Comparison of ENCODE assay signal across 13 cellular contexts in genomic region chr15:101162701-101163483, GRCh38.
A peak's percentile ranks its signal among the peaks of the same experiment; 100 is the strongest.
DNase-seq lines count a peak whose midpoint lies in the region; ATAC-seq and TF ChIP-seq lines count a peak whose summit lies in the region.
"Had no signal": no experiment of that assay in that cellular context is flagged by ENCODE, and none has a peak within 500 bp of the region (broad histone marks: within the 10 kb centered on the region; RNA-seq: fewer than 3 reads in every experiment).

No MANE protein-coding gene starts in this region.

- no peak overlapping the region for H3K4me3 Mint-ChIP-seq in brain
- no peak overlapping the region for H3K4me3 Mint-ChIP-seq in activated naive CD8-positive, alpha-beta T cell treated with anti-CD3 and anti-CD28 coated beads, Interleukin-2, amount 50 U/mL, for 24 hours
- H3K4me3 Mint-ChIP-seq: CD4-positive, alpha-beta memory T cell; T-helper 1 cell treated with Interleukin-12 subunit alpha and Interleukin-12 subunit beta and Interleukin-4 antibody, amounts not matched to agents 30 μg/mL and 1 μg/mL, for 36 hours had no signal

- TF ChIP-seq POLR2A in spleen (IDR thresholded peaks at IDR 0.05) = no peak

- TF ChIP-seq CTCF in brain (conservative IDR thresholded peaks at IDR 0.05) (no peak), spleen (IDR thresholded peaks at IDR 0.05 in 8 of 11, conservative IDR thresholded peaks at IDR 0.05 in 3 of 11) (no peak)

- peaks cover 43% of the 10 kb centered on the region for H3K36me3 Mint-ChIP-seq in brain
- H3K36me3 Mint-ChIP-seq in activated naive CD8-positive, alpha-beta T cell treated with anti-CD3 and anti-CD28 coated beads, Interleukin-2, amount 50 U/mL, for 24 hours (ENCODE audit: low read depth) = peaks cover 20% of the 10 kb centered on the region

- H3K9me3 ChIP-seq in spleen = peaks cover 9 to 41% (median 32%) of the 10 kb centered on the region in 8 donors

- H3K27ac Mint-ChIP-seq in brain = peak overlapping the region in 3 of 5 experiments; percentile 15 to 78 (median 62)
- no peak overlapping the region for H3K27ac Mint-ChIP-seq in activated naive CD8-positive, alpha-beta T cell treated with anti-CD3 and anti-CD28 coated beads, Interleukin-2, amount 50 U/mL, for 24 hours

- no peaks in the 10 kb centered on the region for H3K36me3 ChIP-seq in spleen

- H3K9me3 Mint-ChIP-seq in brain = peaks cover 39 to 59% (median 45%) of the 10 kb centered on the region in 5 experiments
- peaks cover 28% of the 10 kb centered on the region for H3K9me3 Mint-ChIP-seq in activated naive CD8-positive, alpha-beta T cell treated with anti-CD3 and anti-CD28 coated beads, Interleukin-2, amount 50 U/mL, for 24 hours

- peaks cover 14% of the 10 kb centered on the region for H3K4me1 Mint-ChIP-seq in brain
- peaks cover 49% of the 10 kb centered on the region for H3K4me1 Mint-ChIP-seq in activated naive CD8-positive, alpha-beta T cell treated with anti-CD3 and anti-CD28 coated beads, Interleukin-2, amount 50 U/mL, for 24 hours

- DNase-seq in NCI-H2029 treated with DMSO at 0.1 percent for 48 hours (lab: John Stamatoyannopoulos, UW) (peak; percentile 33), inferior parietal cortex (ENCODE audit: extremely low spot score) (peak; percentile 35), spleen (peak; percentile 67)
- DNase-seq in activated naive CD8-positive, alpha-beta T cell treated with anti-CD3 and anti-CD28 coated beads, Interleukin-2, amount 50 U/mL, for 24 hours = no peak
- DNase-seq: activated CD4-positive, alpha-beta T cell treated with anti-CD3 and anti-CD28 coated beads, Interleukin-2, amount 10 ng/mL, durations not matched to agents 24 days and 14 days; activated effector memory CD4-positive, alpha-beta T cell treated with Interleukin-2 at 50 U/mL for 16 hours; CD4-positive, alpha-beta memory T cell; GDM1; HCEC 1CT had no signal

- no peak overlapping the region for H3K4me3 ChIP-seq in spleen

- WGBS in spleen, 5 donors = 61 to 87% (median 77%) methylated on average over 11 to 12 of the region's 12 CpGs

- intact Hi-C loops in spleen (cut with DNase I; ENCODE audit: low total_unique reads) = no loop called here

- H3K27me3 ChIP-seq in spleen (replicated peaks in 1 of 7) = no peaks in the 10 kb centered on the region

- peak overlapping the region in 4 of 8 donors; percentile 24 to 46 (median 36) for H3K27ac ChIP-seq in spleen

- ATAC-seq in activated naive CD8-positive, alpha-beta T cell treated with anti-CD3 and anti-CD28 coated beads, Interleukin-2, amount 50 U/mL, for 24 hours = no peak
- ATAC-seq in HG03354 (IDR thresholded peaks at IDR 0.05; ENCODE audit: poor library complexity, severe bottlenecking, unreplicated experiment) (no peak), HG03571 (IDR thresholded peaks at IDR 0.05; ENCODE audit: unreplicated experiment) (no peak)

- H3K4me1 ChIP-seq in spleen = peaks cover 3 to 34% (median 23%) of the 10 kb centered on the region in 6 donors

- peaks cover 3% of the 10 kb centered on the region for H3K27me3 Mint-ChIP-seq in brain
- H3K27me3 Mint-ChIP-seq in activated naive CD8-positive, alpha-beta T cell treated with anti-CD3 and anti-CD28 coated beads, Interleukin-2, amount 50 U/mL, for 24 hours = peaks cover 3% of the 10 kb centered on the region
- H3K27me3 Mint-ChIP-seq: activated CD4-positive, alpha-beta T cell treated with anti-CD3 and anti-CD28 coated beads, Interleukin-2, amount 10 ng/mL, durations not matched to agents 24 days and 14 days; CD4-positive, alpha-beta memory T cell had no signal
